In the genomic region with DNA sequence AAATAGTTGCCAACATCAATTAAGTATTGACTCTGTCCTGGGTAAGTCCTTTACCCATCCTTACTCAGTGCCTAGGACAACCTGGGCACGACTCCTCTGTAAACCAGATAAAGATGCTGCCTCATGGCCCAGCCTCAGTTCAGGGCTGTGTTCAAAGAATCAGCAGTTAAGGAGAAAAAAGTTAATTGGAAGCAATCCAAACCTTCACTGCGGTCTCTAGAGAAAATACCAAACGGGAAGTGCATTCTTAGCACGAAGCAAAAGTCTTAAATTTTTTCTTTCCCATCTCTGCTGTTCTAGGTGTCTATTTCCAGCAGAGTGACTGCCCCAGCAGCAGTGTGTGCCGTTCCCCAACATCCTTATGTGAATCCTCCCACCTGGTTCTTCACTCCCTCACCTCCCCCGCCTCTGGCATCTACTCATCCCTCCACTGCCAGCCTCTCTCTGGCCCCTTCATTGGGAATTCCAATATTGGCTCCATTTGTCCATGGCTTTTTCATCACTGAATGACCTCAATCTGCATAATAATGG, we compare ENCODE assay signal across 9 cellular contexts. TPM values are rescaled to one million over a fixed set of nuclear protein-coding genes. Genes with fewer than 3 reads are reported as not detected.
A peak's percentile ranks its signal among the peaks of the same experiment; 100 is the strongest.
DNase-seq lines count a peak whose midpoint lies in the region; ATAC-seq, FAIRE-seq and TF ChIP-seq lines count a peak whose summit lies in the region.
"Had no signal": no experiment of that assay in that cellular context is flagged by ENCODE, and none has a peak within 500 bp of the region (broad histone marks: within the 10 kb centered on the region; RNA-seq: fewer than 3 reads in every experiment).

No MANE protein-coding gene starts in this region.

- H3K27ac ChIP-seq in pancreas: no peak overlapping the region

- ATAC-seq in GM19372 (IDR thresholded peaks at IDR 0.05; ENCODE audit: low read depth, unreplicated experiment) (peak; percentile 78), HG03175 (IDR thresholded peaks at IDR 0.05; ENCODE audit: unreplicated experiment) (peak; percentile 72), pancreas (peak in 3 of 4 donors; percentile 11 to 24 (median 21)), HG03196 (IDR thresholded peaks at IDR 0.05; ENCODE audit: unreplicated experiment) (no peak), HG02870 (IDR thresholded peaks at IDR 0.05; ENCODE audit: unreplicated experiment) (no peak)
- ATAC-seq in activated naive CD8-positive, alpha-beta T cell treated with anti-CD3 and anti-CD28 coated beads, Interleukin-2, amount 50 U/mL, for 24 hours: no peak

- H3K36me3 Mint-ChIP-seq in activated naive CD8-positive, alpha-beta T cell treated with anti-CD3 and anti-CD28 coated beads, Interleukin-2, amount 50 U/mL, for 24 hours (ENCODE audit: low read depth): no peaks in the 10 kb centered on the region
- H3K36me3 Mint-ChIP-seq: IgD-negative memory B cell had no signal

- WGBS in pancreas, 2 donors: 14% methylated on average over 6 of the region's 6 CpGs

- H3K9me3 Mint-ChIP-seq in activated naive CD8-positive, alpha-beta T cell treated with anti-CD3 and anti-CD28 coated beads, Interleukin-2, amount 50 U/mL, for 24 hours: no peaks in the 10 kb centered on the region
- H3K9me3 Mint-ChIP-seq: IgD-negative memory B cell had no signal

- peak overlapping the region; percentile 28 for H3K4me3 Mint-ChIP-seq in activated naive CD8-positive, alpha-beta T cell treated with anti-CD3 and anti-CD28 coated beads, Interleukin-2, amount 50 U/mL, for 24 hours
- H3K4me3 Mint-ChIP-seq: IgD-negative memory B cell had no signal

- no peak for FAIRE-seq in pancreas (lab: Jason Lieb, UNC)

- no peak for DNase-seq in activated naive CD8-positive, alpha-beta T cell treated with anti-CD3 and anti-CD28 coated beads, Interleukin-2, amount 50 U/mL, for 24 hours
- DNase-seq in pancreas (no peak), NCI-H1436 (lab: John Stamatoyannopoulos, UW) (no peak)

- peaks cover 12% of the 10 kb centered on the region for H3K4me1 Mint-ChIP-seq in activated naive CD8-positive, alpha-beta T cell treated with anti-CD3 and anti-CD28 coated beads, Interleukin-2, amount 50 U/mL, for 24 hours

- H3K4me1 ChIP-seq in pancreas: peaks cover 18 to 27% (median 18%) of the 10 kb centered on the region in 3 donors

- TF ChIP-seq CTCF in pancreas (IDR thresholded peaks at IDR 0.05): no peak

- H3K27me3 Mint-ChIP-seq in activated naive CD8-positive, alpha-beta T cell treated with anti-CD3 and anti-CD28 coated beads, Interleukin-2, amount 50 U/mL, for 24 hours: no peaks in the 10 kb centered on the region

- no peaks in the 10 kb centered on the region for H3K27me3 ChIP-seq in pancreas

- intact Hi-C loops in pancreas (cut with DNase I): no loop called here

- H3K4me3 ChIP-seq in pancreas: no peak overlapping the region

- H3K36me3 ChIP-seq in pancreas: no peaks in the 10 kb centered on the region

- H3K27ac Mint-ChIP-seq in activated naive CD8-positive, alpha-beta T cell treated with anti-CD3 and anti-CD28 coated beads, Interleukin-2, amount 50 U/mL, for 24 hours: no peak overlapping the region
- H3K27ac Mint-ChIP-seq: IgD-negative memory B cell had no signal

- no peaks in the 10 kb centered on the region for H3K9me3 ChIP-seq in pancreas

RNA-seq across cellular contexts. Expression of gene KANK4, which starts 23.2 kb away (rescaled TPM):
- 10 to 100 TPM in 2 of 6 donors, 1 to 10 TPM in 4; 7.1 to 12.5 (median 9.1) TPM for total RNA-seq in pancreas
- polyA plus RNA-seq in pancreas: 1 to 10 TPM; 2.4 to 4.6 TPM
- total RNA-seq: dermis microvascular lymphatic vessel endothelial cell had no signal
- polyA plus RNA-seq: IgD-negative memory B cell had no signal

Comparison
In these comparisons a context has a peak if more than half of its experiments do, and no peak if none do; other contexts are left out.
1. ATAC-seq: peak in GM19372 (single experiment), HG03175 (single experiment) and pancreas (3 of 4); none in activated naive CD8-positive, alpha-beta T cell treated with anti-CD3 and anti-CD28 coated beads, Interleukin-2, amount 50 U/mL, for 24 hours (single experiment), HG03196 (single experiment) and HG02870 (single experiment).